In the genomic region with DNA sequence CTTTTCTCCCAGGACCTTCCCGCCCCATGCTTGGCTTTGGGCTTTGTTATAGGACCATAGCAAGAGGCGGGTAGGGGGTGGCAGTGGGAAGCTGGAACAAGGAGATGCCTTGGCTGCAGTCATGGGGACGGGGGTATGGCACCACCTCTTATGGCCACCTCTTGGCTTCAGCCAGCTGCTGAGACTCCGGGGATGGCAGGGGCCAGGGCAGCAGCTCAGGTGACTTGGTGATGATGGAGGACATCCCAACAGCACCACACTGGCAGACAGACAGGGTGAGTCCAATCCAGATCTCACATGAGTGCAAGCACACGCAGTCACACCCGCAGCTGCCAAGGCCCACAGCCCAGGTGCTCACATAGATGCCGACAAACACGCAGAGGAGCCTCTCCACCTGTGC, we compare ENCODE assay signal across 29 cellular contexts. TPM values are rescaled to one million over a fixed set of nuclear protein-coding genes. Genes with fewer than 3 reads are reported as not detected.
DNase-seq lines count a peak whose midpoint lies in the region; ATAC-seq, FAIRE-seq and TF ChIP-seq lines count a peak whose summit lies in the region.
"Had no signal": no experiment of that assay in that cellular context is flagged by ENCODE, and none has a peak within 500 bp of the region (broad histone marks: within the 10 kb centered on the region; RNA-seq: fewer than 3 reads in every experiment).

No MANE protein-coding gene starts in this region.

- H3K27me3 Mint-ChIP-seq in activated naive CD8-positive, alpha-beta T cell treated with anti-CD3 and anti-CD28 coated beads, Interleukin-2, amount 10 ng/mL, durations not matched to agents 7 days and 5 days, result no peaks in the 10 kb centered on the region
- H3K27me3 Mint-ChIP-seq in activated naive CD8-positive, alpha-beta T cell treated with anti-CD3 and anti-CD28 coated beads, Interleukin-2, amount 50 U/mL, for 24 hours, result no peaks in the 10 kb centered on the region
- H3K27me3 Mint-ChIP-seq: activated CD8-positive, alpha-beta memory T cell treated with anti-CD3 and anti-CD28 coated beads, Interleukin-2, amount 10 ng/mL, durations not matched to agents 7 days and 5 days had no signal

- H3K4me1 Mint-ChIP-seq in activated naive CD8-positive, alpha-beta T cell treated with anti-CD3 and anti-CD28 coated beads, Interleukin-2, amount 10 ng/mL, durations not matched to agents 7 days and 5 days, result peaks cover 25% of the 10 kb centered on the region
- peaks cover 38% of the 10 kb centered on the region for H3K4me1 Mint-ChIP-seq in activated naive CD8-positive, alpha-beta T cell treated with anti-CD3 and anti-CD28 coated beads, Interleukin-2, amount 50 U/mL, for 24 hours

- H3K27me3 ChIP-seq in Loucy (ENCODE audit: insufficient read depth, low read length, poor library complexity, severe bottlenecking) (no peaks in the 10 kb centered on the region), H1 (replicated peaks in 1 of 4; ENCODE audit: control insufficient read depth in 3 of 4, extremely low read depth in 1 of 4, insufficient read depth in 3 of 4, low read length in 3 of 4) (peaks cover 0 to 15% (median 10%) of the 10 kb centered on the region in 4 experiments; a peak in 5 of 7 replicates), neuronal stem cell (ENCODE audit: control insufficient read depth in 3 of 3, insufficient read depth in 3 of 3, low read depth in 1 of 3, low read length in 3 of 3) (no peaks in the 10 kb centered on the region), right atrium auricular region (no peaks in the 10 kb centered on the region), thyroid gland (no peaks in the 10 kb centered on the region)
- H3K27me3 ChIP-seq: adrenal gland, BE2C, ovary had no signal

- no peak overlapping the region for H3K4ac ChIP-seq in H1 (replicated peaks; ENCODE audit: insufficient read length, low read depth, low read length)
- peak overlapping the region; percentile 17 for H3K4ac ChIP-seq in neuronal stem cell (ENCODE audit: low read length)

- H2AK5ac ChIP-seq in H1 (ENCODE audit: low read depth, low read length), result peak overlapping the region; percentile 77; the same call in 1 of the 2 replicates
- peak overlapping the region; percentile 86 for H2AK5ac ChIP-seq in neuronal stem cell (ENCODE audit: low read depth, low read length)

- TF ChIP-seq CTCF in Loucy (conservative IDR thresholded peaks at IDR 0.05; ENCODE audit: low read length) (no peak), H1 (IDR thresholded peaks at IDR 0.05; ENCODE audit: control extremely low read depth in 1 of 3, insufficient read depth in 1 of 3, low read depth in 1 of 3, low read length in 3 of 3) (no peak), right atrium auricular region (IDR thresholded peaks at IDR 0.05) (no peak), thyroid gland (IDR thresholded peaks at IDR 0.05) (no peak)

- H3K4me1 ChIP-seq in Loucy (ENCODE audit: insufficient read depth, low read length, poor library complexity, severe bottlenecking), result peaks cover 56% of the 10 kb centered on the region
- peaks cover 0 to 31% (median 8%) of the 10 kb centered on the region in 4 experiments; a peak in 6 of 7 replicates for H3K4me1 ChIP-seq in H1 (replicated peaks in 1 of 4; ENCODE audit: control insufficient read depth in 3 of 4, insufficient read depth in 4 of 4, low read length in 3 of 4)
- peaks cover 25 to 42% of the 10 kb centered on the region in 2 donors for H3K4me1 ChIP-seq in neuronal stem cell (ENCODE audit: control insufficient read depth in 2 of 2, insufficient read depth in 1 of 2, low read depth in 1 of 2, low read length in 2 of 2)
- H3K4me1 ChIP-seq in right atrium auricular region, result peaks cover 0 to 25% of the 10 kb centered on the region in 2 donors
- H3K4me1 ChIP-seq in thyroid gland, result peaks cover 0 to 6% of the 10 kb centered on the region in 2 donors
- H3K4me1 ChIP-seq: foreskin keratinocyte had no signal

- FAIRE-seq in H1 (lab: Jason Lieb, UNC), result no peak
- FAIRE-seq: GM19239, RCC 7860 had no signal

- H3K18ac ChIP-seq in H1 (ENCODE audit: extremely low read depth, low read length), result no peak overlapping the region
- H3K18ac ChIP-seq in neuronal stem cell (ENCODE audit: low read length), result peak overlapping the region; percentile 61

- H3K79me1 ChIP-seq in H1 (ENCODE audit: low read depth, low read length), result peaks cover 2% of the 10 kb centered on the region; the same call in 1 of the 2 replicates
- no peaks in the 10 kb centered on the region for H3K79me1 ChIP-seq in neuronal stem cell (ENCODE audit: low read depth, low read length)

- H2BK12ac ChIP-seq in H1 (ENCODE audit: low read depth, low read length), result 0 out of 2 replicates have a peak overlapping the region, but pooled peaks have one; percentile 92
- no peak overlapping the region for H2BK12ac ChIP-seq in neuronal stem cell (ENCODE audit: low read length)

- H3K4me3 Mint-ChIP-seq in activated naive CD8-positive, alpha-beta T cell treated with anti-CD3 and anti-CD28 coated beads, Interleukin-2, amount 10 ng/mL, durations not matched to agents 7 days and 5 days, result no peak overlapping the region
- H3K4me3 Mint-ChIP-seq in activated naive CD8-positive, alpha-beta T cell treated with anti-CD3 and anti-CD28 coated beads, Interleukin-2, amount 50 U/mL, for 24 hours, result no peak overlapping the region
- H3K4me3 Mint-ChIP-seq: activated CD8-positive, alpha-beta memory T cell treated with anti-CD3 and anti-CD28 coated beads, Interleukin-2, amount 10 ng/mL, durations not matched to agents 7 days and 5 days; activated T-cell treated with anti-CD3 and anti-CD28 coated beads, Interleukin-2, amount 50 U/mL, for 72 hours; stimulated activated naive B cell treated with anti-CD40 and anti-IgM and Interleukin-4, amounts not matched to agents 10 μg/mL and 1 μg/mL and 100 μg/mL, for 72 hours; type B pancreatic cell had no signal

- H3F3A ChIP-seq in Loucy (ENCODE audit: low read depth), result 0 out of 2 replicates have a peak, but pooled peaks cover 5% of the 10 kb centered on the region

- TF ChIP-seq EP300 in H1 (IDR thresholded peaks at IDR 0.05; ENCODE audit: borderline replicate concordance in 1 of 2, low read depth in 2 of 2, low read length in 2 of 2), result no peak

- H3K4me2 ChIP-seq in Loucy (ENCODE audit: low read depth, low read length, poor library complexity, severe bottlenecking) (peak overlapping the region; percentile 84), H1 (ENCODE audit: insufficient read depth in 1 of 2, low read depth in 2 of 2, low read length in 2 of 2) (no peak overlapping the region), neuronal stem cell (ENCODE audit: insufficient read depth, low read length, poor library complexity, severe bottlenecking) (no peak overlapping the region)

- no peak overlapping the region for H3K56ac ChIP-seq in H1 (replicated peaks; ENCODE audit: insufficient read length, low read depth, low read length)

- H3K9ac ChIP-seq in Loucy (ENCODE audit: low read depth, low read length, poor library complexity, severe bottlenecking) (no peak overlapping the region), H1 (replicated peaks in 1 of 4; ENCODE audit: extremely low read depth in 1 of 4, low read depth in 3 of 4, low read length in 3 of 4) (no peak overlapping the region), neuronal stem cell (ENCODE audit: low read depth, low read length, poor library complexity) (no peak overlapping the region)

- H3K27ac ChIP-seq in H1 (ENCODE audit: low read depth, low read length) (no peak overlapping the region), neuronal stem cell (replicated peaks; ENCODE audit: low read length) (no peak overlapping the region), right atrium auricular region (no peak overlapping the region), thyroid gland (no peak overlapping the region)
- H3K27ac ChIP-seq: adrenal gland, esophagus squamous epithelium, foreskin keratinocyte, heart right ventricle, ovary, VCaP had no signal

- H4K91ac ChIP-seq in H1 (replicated peaks; ENCODE audit: insufficient read length, low read length) (peak overlapping the region; percentile 61), neuronal stem cell (ENCODE audit: low read depth, low read length, poor library complexity) (no peak overlapping the region)

- H3K9me3 ChIP-seq in Loucy (ENCODE audit: insufficient read depth, low read depth, low read length) (no peaks in the 10 kb centered on the region), H1 (ENCODE audit: insufficient read depth in 2 of 2, low read depth in 1 of 2, low read length in 1 of 2) (no peaks in the 10 kb centered on the region), neuronal stem cell (replicated peaks in 1 of 2; ENCODE audit: control insufficient read depth in 2 of 2, insufficient read depth in 1 of 2, low read depth in 1 of 2, low read length in 2 of 2) (no peaks in the 10 kb centered on the region), right atrium auricular region (no peaks in the 10 kb centered on the region), thyroid gland (no peaks in the 10 kb centered on the region)
- H3K9me3 ChIP-seq: adrenal gland, BE2C, esophagus squamous epithelium, heart right ventricle, ovary had no signal

- CTCF ChIA-PET in H1 (lab: Charles Lee; ENCODE audit: partially characterized antibody), result interaction anchor here (1.0 to 2.0 kb wide), 2 partner anchors 45 to 93 kb away, joined by 3 to 5 read pairs; no protein-coding TSS in a partner anchor

- H3K36me3 Mint-ChIP-seq in activated naive CD8-positive, alpha-beta T cell treated with anti-CD3 and anti-CD28 coated beads, Interleukin-2, amount 10 ng/mL, durations not matched to agents 7 days and 5 days, result no peaks in the 10 kb centered on the region
- H3K36me3 Mint-ChIP-seq in activated naive CD8-positive, alpha-beta T cell treated with anti-CD3 and anti-CD28 coated beads, Interleukin-2, amount 50 U/mL, for 24 hours (ENCODE audit: low read depth), result no peaks in the 10 kb centered on the region
- H3K36me3 Mint-ChIP-seq: activated CD8-positive, alpha-beta memory T cell treated with anti-CD3 and anti-CD28 coated beads, Interleukin-2, amount 10 ng/mL, durations not matched to agents 7 days and 5 days; naive B cell; stimulated activated naive B cell treated with anti-CD40 and anti-IgM and Interleukin-4, amounts not matched to agents 10 μg/mL and 1 μg/mL and 100 μg/mL, for 72 hours; type B pancreatic cell had no signal

- no peak for DNase-seq in activated naive CD8-positive, alpha-beta T cell treated with anti-CD3 and anti-CD28 coated beads, Interleukin-2, amount 10 ng/mL, durations not matched to agents 7 days and 5 days
- DNase-seq in activated naive CD8-positive, alpha-beta T cell treated with anti-CD3 and anti-CD28 coated beads, Interleukin-2, amount 50 U/mL, for 24 hours, result no peak
- DNase-seq in H1 (ENCODE audit: low read depth in 1 of 2, low spot score in 2 of 2) (no peak), neuronal stem cell (ENCODE audit: low spot score) (no peak), right atrium auricular region (ENCODE audit: low spot score) (no peak), thyroid gland (no peak)
- DNase-seq: activated CD4-positive, alpha-beta T cell treated with anti-CD3 and anti-CD28 coated beads, Interleukin-2, amount 50 U/mL, for 1 hour; activated CD8-positive, alpha-beta memory T cell treated with anti-CD3 and anti-CD28 coated beads, Interleukin-2, amount 10 ng/mL, durations not matched to agents 7 days and 5 days; activated T-cell treated with anti-CD3 and anti-CD28 coated beads, Interleukin-2, amount 50 U/mL, for 72 hours; adrenal gland; BE2C; esophagus squamous epithelium; foreskin keratinocyte; heart right ventricle; Karpas-422; midbrain; naive B cell; NCI-H1417 treated with DMSO at 0.1 percent for 48 hours; NCI-H2081; NCI-H345; ovary; SIG-M5; stimulated activated naive B cell treated with anti-CD40 and anti-IgM and Interleukin-4, amounts not matched to agents 10 μg/mL and 1 μg/mL and 100 μg/mL, for 72 hours had no signal

- no peaks in the 10 kb centered on the region for H3K9me2 ChIP-seq in Loucy (replicated peaks; ENCODE audit: low read depth, low read length)

- peak overlapping the region; percentile 29 for H2BK15ac ChIP-seq in H1 (ENCODE audit: low read length)
- H2BK15ac ChIP-seq in neuronal stem cell (ENCODE audit: low read length), result peak overlapping the region; percentile 53

- no peaks in the 10 kb centered on the region; the same call in 1 of the 2 replicates for H3K36me3 ChIP-seq in Loucy (ENCODE audit: insufficient read depth, low read length)
- H3K36me3 ChIP-seq in H1 (ENCODE audit: control insufficient read depth in 2 of 4, insufficient read depth in 4 of 4, low read length in 3 of 4), result no peaks in the 10 kb centered on the region
- no peaks in the 10 kb centered on the region for H3K36me3 ChIP-seq in neuronal stem cell (replicated peaks in 1 of 2; ENCODE audit: control insufficient read depth in 2 of 2, insufficient read depth in 2 of 2, low read length in 2 of 2)
- no peaks in the 10 kb centered on the region for H3K36me3 ChIP-seq in right atrium auricular region
- no peaks in the 10 kb centered on the region for H3K36me3 ChIP-seq in thyroid gland
- H3K36me3 ChIP-seq: adrenal gland, BE2C, esophagus squamous epithelium, heart right ventricle, ovary had no signal

- H2BK20ac ChIP-seq in H1 (ENCODE audit: low read length), result 0 out of 2 replicates have a peak overlapping the region, but pooled peaks have one; percentile 1

- ATAC-seq in activated naive CD8-positive, alpha-beta T cell treated with anti-CD3 and anti-CD28 coated beads, Interleukin-2, amount 10 ng/mL, durations not matched to agents 7 days and 5 days (ENCODE audit: low read depth), result no peak
- no peak for ATAC-seq in activated naive CD8-positive, alpha-beta T cell treated with anti-CD3 and anti-CD28 coated beads, Interleukin-2, amount 50 U/mL, for 24 hours
- no peak for ATAC-seq in HG02884 (IDR thresholded peaks at IDR 0.05; ENCODE audit: unreplicated experiment)
- ATAC-seq: activated CD8-positive, alpha-beta memory T cell treated with anti-CD3 and anti-CD28 coated beads, Interleukin-2, amount 10 ng/mL, durations not matched to agents 7 days and 5 days; activated T-cell treated with anti-CD3 and anti-CD28 coated beads, Interleukin-2, amount 50 U/mL, for 72 hours; foreskin keratinocyte; heart right ventricle; stimulated activated naive B cell treated with anti-CD40 and anti-IgM and Interleukin-4, amounts not matched to agents 10 μg/mL and 1 μg/mL and 100 μg/mL, for 72 hours had no signal

- H4K20me1 ChIP-seq in Loucy (ENCODE audit: insufficient read depth, low read length, poor library complexity, severe bottlenecking), result peaks cover 69% of the 10 kb centered on the region
- H4K20me1 ChIP-seq in H1 (replicated peaks in 1 of 2; ENCODE audit: control insufficient read depth in 1 of 2, insufficient read depth in 2 of 2, low read length in 2 of 2), result no peaks in the 10 kb centered on the region

- H3K23ac ChIP-seq in H1 (ENCODE audit: insufficient read length) (no peak overlapping the region), neuronal stem cell (ENCODE audit: low read depth, low read length, poor library complexity) (no peak overlapping the region)

- TF ChIP-seq RAD21 in H1 (IDR thresholded peaks at IDR 0.05 in 1 of 2, conservative IDR thresholded peaks at IDR 0.05 in 1 of 2; ENCODE audit: low read depth in 2 of 2, low read length in 2 of 2), result no peak

- no peak overlapping the region for H2BK5ac ChIP-seq in H1 (ENCODE audit: low read depth, low read length)
- H2BK5ac ChIP-seq in neuronal stem cell (ENCODE audit: low read length), result no peak overlapping the region

- peak overlapping the region; percentile 28 for H3K4me3 ChIP-seq in Loucy (ENCODE audit: low read length, poor library complexity, severe bottlenecking)
- H3K4me3 ChIP-seq in H1 (ENCODE audit: extremely low read depth in 1 of 4, insufficient read depth in 2 of 4, low read depth in 3 of 4, low read length in 4 of 4), result no peak overlapping the region
- H3K4me3 ChIP-seq in neuronal stem cell (ENCODE audit: low read length in 2 of 2), result no peak overlapping the region
- no peak overlapping the region for H3K4me3 ChIP-seq in right atrium auricular region
- no peak overlapping the region for H3K4me3 ChIP-seq in thyroid gland (replicated peaks in 1 of 3)
- H3K4me3 ChIP-seq: adrenal gland, esophagus squamous epithelium, heart right ventricle, ovary had no signal

- no peaks in the 10 kb centered on the region for H3K9me3 Mint-ChIP-seq in activated naive CD8-positive, alpha-beta T cell treated with anti-CD3 and anti-CD28 coated beads, Interleukin-2, amount 10 ng/mL, durations not matched to agents 7 days and 5 days
- H3K9me3 Mint-ChIP-seq in activated naive CD8-positive, alpha-beta T cell treated with anti-CD3 and anti-CD28 coated beads, Interleukin-2, amount 50 U/mL, for 24 hours, result no peaks in the 10 kb centered on the region
- H3K9me3 Mint-ChIP-seq: activated T-cell treated with anti-CD3 and anti-CD28 coated beads, Interleukin-2, amount 50 U/mL, for 72 hours; naive B cell; stimulated activated naive B cell treated with anti-CD40 and anti-IgM and Interleukin-4, amounts not matched to agents 10 μg/mL and 1 μg/mL and 100 μg/mL, for 72 hours; type B pancreatic cell had no signal

- H2AFZ ChIP-seq in Loucy (ENCODE audit: low read length) (no peak overlapping the region), H1 (ENCODE audit: low read length) (no peak overlapping the region), neuronal stem cell (ENCODE audit: low read length) (no peak overlapping the region)

- peaks cover 5% of the 10 kb centered on the region; the same call in 1 of the 2 replicates for H3K23me2 ChIP-seq in H1 (ENCODE audit: low read depth, low read length)

- H3K27ac Mint-ChIP-seq in activated naive CD8-positive, alpha-beta T cell treated with anti-CD3 and anti-CD28 coated beads, Interleukin-2, amount 10 ng/mL, durations not matched to agents 7 days and 5 days, result peak overlapping the region; percentile 51
- no peak overlapping the region for H3K27ac Mint-ChIP-seq in activated naive CD8-positive, alpha-beta T cell treated with anti-CD3 and anti-CD28 coated beads, Interleukin-2, amount 50 U/mL, for 24 hours
- H3K27ac Mint-ChIP-seq: activated CD8-positive, alpha-beta memory T cell treated with anti-CD3 and anti-CD28 coated beads, Interleukin-2, amount 10 ng/mL, durations not matched to agents 7 days and 5 days; activated T-cell treated with anti-CD3 and anti-CD28 coated beads, Interleukin-2, amount 50 U/mL, for 72 hours; naive B cell; stimulated activated naive B cell treated with anti-CD40 and anti-IgM and Interleukin-4, amounts not matched to agents 10 μg/mL and 1 μg/mL and 100 μg/mL, for 72 hours; type B pancreatic cell had no signal

- POLR2A ChIA-PET in activated naive CD8-positive, alpha-beta T cell treated with anti-CD3 and anti-CD28 coated beads, Interleukin-2, amount 10 ng/mL, durations not matched to agents 7 days and 5 days (lab: Charles Lee), result interaction anchor here (1.2 kb wide), 1 partner anchor 8 kb away, joined by 4 read pairs; no protein-coding TSS in a partner anchor
- POLR2A ChIA-PET in H1 (lab: Charles Lee; ENCODE audit: partially characterized antibody), result interaction anchor here (1.4 kb wide), 1 partner anchor 9 kb away, joined by 4 read pairs; no protein-coding TSS in a partner anchor

- no peak overlapping the region for H4K5ac ChIP-seq in H1 (ENCODE audit: insufficient read length, low read depth, low read length)

- no peak overlapping the region for H4K8ac ChIP-seq in H1 (ENCODE audit: extremely low read depth, insufficient read depth, low read length)
- no peak overlapping the region for H4K8ac ChIP-seq in neuronal stem cell (ENCODE audit: low read depth, low read length)

- TF ChIP-seq POLR2A in H1 (IDR thresholded peaks at IDR 0.05; ENCODE audit: control extremely low read depth in 1 of 2, low read depth in 2 of 2, low read length in 2 of 2) (no peak), thyroid gland (IDR thresholded peaks at IDR 0.05) (no peak)

- intact Hi-C loops in thyroid gland (cut with DNase I), result no loop called here

- no peak overlapping the region for H2BK120ac ChIP-seq in H1 (replicated peaks; ENCODE audit: low read depth, low read length)
- H2BK120ac ChIP-seq in neuronal stem cell (ENCODE audit: low read depth, low read length), result no peak overlapping the region

- no peak overlapping the region for H3K14ac ChIP-seq in H1 (ENCODE audit: insufficient read length)
- H3K14ac ChIP-seq in neuronal stem cell (ENCODE audit: low read length), result peak overlapping the region; percentile 14

- peaks cover 93% of the 10 kb centered on the region for H3K79me2 ChIP-seq in Loucy (ENCODE audit: insufficient read depth, low read length)
- no peaks in the 10 kb centered on the region for H3K79me2 ChIP-seq in H1 (ENCODE audit: control insufficient read depth in 1 of 2, insufficient read depth in 2 of 2, low read length in 2 of 2)

- 93% methylated on average over 8 of the region's 8 CpGs; no CpG with 5 or more reads in 1 of the 2 experiments for WGBS in H1 (ENCODE audit: extremely low coverage in 1 of 2, insufficient coverage in 1 of 2, insufficient read length in 1 of 2, insufficient replicate concordance in 2 of 2, low coverage in 1 of 2, low lambda C conversion rate in 2 of 2, missing lambda C conversion rate in 1 of 2), 2 experiments
- WGBS in neuronal stem cell (ENCODE audit: extremely low coverage in 2 of 2, insufficient read length in 2 of 2, insufficient replicate concordance in 1 of 2), 2 donors, result no CpG with 5 or more reads among the region's 8 CpGs
- 86 to 89% methylated on average over 7 to 8 of the region's 8 CpGs for WGBS in thyroid gland, 2 donors

RNA-seq across cellular contexts. Expression of a gene that starts 6.3 kb away (rescaled TPM):
- 10 to 100 TPM; 39.1 to 41.1 TPM for total RNA-seq in activated naive CD8-positive, alpha-beta T cell treated with anti-CD3 and anti-CD28 coated beads, Interleukin-2, amount 10 ng/mL, durations not matched to agents 7 days and 5 days
- total RNA-seq in H1 (2021; fragmentation: NEBNext Ultra II Directional; extraction: Animal tissue kit (Norgen Biotek cat#: 25700)), result 23.5 and 23.7 TPM in 2 replicates
- polyA plus RNA-seq in H1 (2011; rRNA removed), result 15.3 and 24.9 TPM in 2 replicates
- 11.7 TPM for polyA plus RNA-seq in H1 (2011; cell fraction: cytosol; rRNA removed)
- polyA plus RNA-seq in H1 (2011; cell fraction: nucleus; rRNA removed), result 37.7 TPM
- polyA plus RNA-seq in H1 (2012, experiment 1 of 2), result 18.6 to 23.1 TPM (median 21.2 TPM) in 4 replicates
- 15.5 TPM for polyA plus RNA-seq in H1 (2012, experiment 2 of 2)
- polyA plus RNA-seq in H1 (2013, experiment 1 of 2), result 16.7 TPM
- polyA plus RNA-seq in H1 (2013, experiment 2 of 2), result 18.6 TPM
- polyA minus RNA-seq in H1 (2011; rRNA and poly(A)+ RNA removed), result 8.1 and 8.9 TPM in 2 replicates
- polyA minus RNA-seq in H1 (2011; cell fraction: cytosol; rRNA and poly(A)+ RNA removed), result 14.1 TPM
- polyA minus RNA-seq in H1 (2011; cell fraction: nucleus; rRNA and poly(A)+ RNA removed), result 14.4 TPM
- polyA plus RNA-seq in neuronal stem cell (2013, experiment 1 of 2), result 27.2 TPM
- 27.3 TPM for polyA plus RNA-seq in neuronal stem cell (2013, experiment 2 of 2)
- total RNA-seq in right atrium auricular region (10 to 100 TPM in 1 of 2 donors, 1 to 10 TPM in 1; 7.6 to 10.4 TPM), thyroid gland (10 to 100 TPM; 18.5 to 29.9 (median 24.8) TPM)
